ENCODE assay signal across 16 cellular contexts in genomic region chr6:85463621-85464259, GRCh38. TPM values are rescaled to one million over a fixed set of nuclear protein-coding genes. Genes with fewer than 3 reads are reported as not detected.
DNase-seq lines count a peak whose midpoint lies in the region; ATAC-seq and TF ChIP-seq lines count a peak whose summit lies in the region.
"Had no signal": no experiment of that assay in that cellular context is flagged by ENCODE, and none has a peak within 500 bp of the region (broad histone marks: within the 10 kb centered on the region; RNA-seq: fewer than 3 reads in every experiment).

No MANE protein-coding gene starts in this region.

- no peak for TF ChIP-seq CTCF in vagina (IDR thresholded peaks at IDR 0.05)
- no peak for TF ChIP-seq CTCF in GM20000 (IDR thresholded peaks at IDR 0.05; ENCODE audit: extremely low read depth, missing control alignments)
- TF ChIP-seq CTCF in testis (IDR thresholded peaks at IDR 0.05), result no peak

- H3K4me1 Mint-ChIP-seq in activated naive CD4-positive, alpha-beta T cell treated with anti-CD3 and anti-CD28 coated beads, Interleukin-2, amount 10 ng/mL, durations not matched to agents 7 days and 5 days, result peaks cover 57% of the 10 kb centered on the region
- peaks cover 31% of the 10 kb centered on the region for H3K4me1 Mint-ChIP-seq in T-helper 17 cell
- H3K4me1 Mint-ChIP-seq: mesothelial cell of epicardium had no signal

- peaks cover 14% of the 10 kb centered on the region for H3K27me3 Mint-ChIP-seq in activated naive CD4-positive, alpha-beta T cell treated with anti-CD3 and anti-CD28 coated beads, Interleukin-2, amount 10 ng/mL, durations not matched to agents 7 days and 5 days
- H3K27me3 Mint-ChIP-seq in T-helper 17 cell, result peaks cover 44% of the 10 kb centered on the region

- H3K4me3 ChIP-seq in vagina, result no peak overlapping the region
- no peak overlapping the region for H3K4me3 ChIP-seq in testis

- intact Hi-C loops in vagina (cut with DNase I), result loop anchor here (10.0 kb wide), 1 partner anchor 699 kb away; the partner anchor contains the start of gene TBX18
- intact Hi-C loops in testis (cut with DNase I; ENCODE audit: low total_unique reads), result no loop called here

- H3K36me3 ChIP-seq in vagina (no peaks in the 10 kb centered on the region), testis (ENCODE audit: low read depth, missing control alignments) (no peaks in the 10 kb centered on the region)
- H3K36me3 ChIP-seq: BE2C had no signal

- H3K27me3 ChIP-seq in vagina (no peaks in the 10 kb centered on the region), testis (no peaks in the 10 kb centered on the region)
- H3K27me3 ChIP-seq: BE2C had no signal

- no peak for DNase-seq in activated naive CD4-positive, alpha-beta T cell treated with anti-CD3 and anti-CD28 coated beads, Interleukin-2, amount 50 U/mL, for 72 hours (ENCODE audit: low spot score in 2 of 2)
- DNase-seq in activated naive CD4-positive, alpha-beta T cell treated with anti-CD3 and anti-CD28 coated beads, Interleukin-2, amount 10 ng/mL, durations not matched to agents 7 days and 5 days, result no peak
- DNase-seq in T-helper 17 cell (no peak), epithelial cell of prostate (ENCODE audit: low read depth, low spot score) (no peak), vagina (ENCODE audit: extremely low spot score in 2 of 2) (no peak), NCI-H2081 (lab: John Stamatoyannopoulos, UW) (no peak), GM20000 (ENCODE audit: low spot score) (no peak), testis (no peak)
- DNase-seq: BE2C, DMS79 treated with DMSO at 0.1 percent for 48 hours, MM.1S, NCI-H2029 treated with DMSO at 0.1 percent for 48 hours, NCI-H82, SHP77 had no signal

- CTCF ChIA-PET in activated naive CD4-positive, alpha-beta T cell treated with anti-CD3 and anti-CD28 coated beads, Interleukin-2, amount 10 ng/mL, durations not matched to agents 7 days and 5 days (lab: Charles Lee), result interaction anchor here (1.1 to 2.2 kb wide), 3 partner anchors 10 to 20 kb away, joined by 3 to 12 read pairs (median 10); partner anchors contain the start of gene NT5E

- no peak for ATAC-seq in activated naive CD4-positive, alpha-beta T cell treated with anti-CD3 and anti-CD28 coated beads, Interleukin-2, amount 50 U/mL, for 72 hours
- ATAC-seq in T-helper 17 cell, result no peak

- H3K27ac ChIP-seq in epithelial cell of prostate (peak overlapping the region; percentile 98), vagina (peak overlapping the region; percentile 83), testis (no peak overlapping the region)
- H3K27ac ChIP-seq: parathyroid adenoma had no signal

- H3K4me1 ChIP-seq in vagina, result peaks cover 64% of the 10 kb centered on the region
- peaks cover 16% of the 10 kb centered on the region for H3K4me1 ChIP-seq in testis
- H3K4me1 ChIP-seq: BE2C, parathyroid adenoma had no signal

- 79 to 87% methylated on average over 4 of the region's 4 CpGs for WGBS in testis, 2 donors

- H3K9me3 Mint-ChIP-seq in activated naive CD4-positive, alpha-beta T cell treated with anti-CD3 and anti-CD28 coated beads, Interleukin-2, amount 50 U/mL, for 72 hours, result no peaks in the 10 kb centered on the region
- H3K9me3 Mint-ChIP-seq in activated naive CD4-positive, alpha-beta T cell treated with anti-CD3 and anti-CD28 coated beads, Interleukin-2, amount 10 ng/mL, durations not matched to agents 7 days and 5 days, result no peaks in the 10 kb centered on the region
- H3K9me3 Mint-ChIP-seq: mesothelial cell of epicardium had no signal

- peak overlapping the region; percentile 90 to 95 for H3K27ac Mint-ChIP-seq in activated naive CD4-positive, alpha-beta T cell treated with anti-CD3 and anti-CD28 coated beads, Interleukin-2, amount 50 U/mL, for 72 hours
- H3K27ac Mint-ChIP-seq in activated naive CD4-positive, alpha-beta T cell treated with anti-CD3 and anti-CD28 coated beads, Interleukin-2, amount 10 ng/mL, durations not matched to agents 7 days and 5 days, result no peak overlapping the region
- peak overlapping the region; percentile 39 for H3K27ac Mint-ChIP-seq in T-helper 17 cell
- H3K27ac Mint-ChIP-seq: mesothelial cell of epicardium had no signal

- H3K9me3 ChIP-seq in T-helper 17 cell (ENCODE audit: control insufficient read depth, low read length, poor library complexity, severe bottlenecking), result no peaks in the 10 kb centered on the region
- H3K9me3 ChIP-seq in vagina, result no peaks in the 10 kb centered on the region
- no peaks in the 10 kb centered on the region for H3K9me3 ChIP-seq in testis
- H3K9me3 ChIP-seq: BE2C had no signal

- no peaks in the 10 kb centered on the region for H3K36me3 Mint-ChIP-seq in activated naive CD4-positive, alpha-beta T cell treated with anti-CD3 and anti-CD28 coated beads, Interleukin-2, amount 50 U/mL, for 72 hours
- H3K36me3 Mint-ChIP-seq in activated naive CD4-positive, alpha-beta T cell treated with anti-CD3 and anti-CD28 coated beads, Interleukin-2, amount 10 ng/mL, durations not matched to agents 7 days and 5 days, result no peaks in the 10 kb centered on the region
- H3K36me3 Mint-ChIP-seq in T-helper 17 cell (ENCODE audit: low read depth), result no peaks in the 10 kb centered on the region
- H3K36me3 Mint-ChIP-seq: mesothelial cell of epicardium had no signal

- TF ChIP-seq POLR2A in vagina (IDR thresholded peaks at IDR 0.05) (no peak), testis (IDR thresholded peaks at IDR 0.05) (no peak)

- no peak overlapping the region for H3K4me3 Mint-ChIP-seq in activated naive CD4-positive, alpha-beta T cell treated with anti-CD3 and anti-CD28 coated beads, Interleukin-2, amount 10 ng/mL, durations not matched to agents 7 days and 5 days
- H3K4me3 Mint-ChIP-seq in T-helper 17 cell, result no peak overlapping the region
- H3K4me3 Mint-ChIP-seq: mesothelial cell of epicardium had no signal

RNA-seq across cellular contexts. Expression of gene NT5E, which starts 13.9 kb away (rescaled TPM):
- under 1 TPM; 0.93 to 0.97 TPM for total RNA-seq in activated naive CD4-positive, alpha-beta T cell treated with anti-CD3 and anti-CD28 coated beads, Interleukin-2, amount 50 U/mL, for 72 hours
- 1 to 10 TPM; 1.5 to 5.1 TPM for total RNA-seq in T-helper 17 cell
- total RNA-seq in vagina, result 87.2 TPM
- 10 to 100 TPM; 32.4 to 33.8 TPM for total RNA-seq in testis
- polyA plus RNA-seq in testis (ENCODE audit: insufficient read depth, low read depth, low replicate concordance), result 32.3 TPM

Comparison
In these comparisons a context has a peak if more than half of its experiments do, and no peak if none do; other contexts are left out.
1. H3K27ac ChIP-seq: peak in epithelial cell of prostate (single experiment) and vagina (single experiment); none in testis (0 of 2).
2. RNA of gene NT5E, which starts 13.9 kb away (total RNA-seq): 87.2 TPM in vagina (single experiment) and 32.4 to 33.8 TPM in testis; 1.5 to 5.1 TPM in T-helper 17 cell and 0.93 to 0.97 TPM in activated naive CD4-positive, alpha-beta T cell treated with anti-CD3 and anti-CD28 coated beads, Interleukin-2, amount 50 U/mL, for 72 hours; every median in the first group is over 4 times any median in the second.